13 cellular contexts compared by ENCODE assay signal in genomic region chr1:39633422-39633821, GRCh38. TPM values are rescaled to one million over a fixed set of nuclear protein-coding genes. Genes with fewer than 3 reads are reported as not detected.
A peak's percentile ranks its signal among the peaks of the same experiment; 100 is the strongest.
DNase-seq lines count a peak whose midpoint lies in the region; ATAC-seq and TF ChIP-seq lines count a peak whose summit lies in the region.
"Had no signal": no experiment of that assay in that cellular context is flagged by ENCODE, and none has a peak within 500 bp of the region (broad histone marks: within the 10 kb centered on the region; RNA-seq: fewer than 3 reads in every experiment).

No MANE protein-coding gene starts in this region.

- TF ChIP-seq CTCF in WI38 (IDR thresholded peaks at IDR 0.05; ENCODE audit: low read depth, low read length) (no peak), hepatocyte (IDR thresholded peaks at IDR 0.05; ENCODE audit: poor library complexity) (no peak)

- H3K14ac ChIP-seq in trophoblast cell (ENCODE audit: low read length), result no peak overlapping the region

- peak overlapping the region; percentile 46; the same call in 1 of the 2 replicates for H3K27ac ChIP-seq in BLaER1
- H3K27ac ChIP-seq in hepatocyte, result no peak overlapping the region
- H3K27ac ChIP-seq in trophoblast cell (ENCODE audit: low read depth, low read length), result no peak overlapping the region

- H3K18ac ChIP-seq in trophoblast cell (ENCODE audit: low read length), result no peak overlapping the region

- 81% methylated on average over 3 of the region's 3 CpGs for WGBS in hepatocyte (ENCODE audit: low lambda C conversion rate, missing lambda C conversion rate)
- no CpG with 5 or more reads among the region's 3 CpGs for WGBS in trophoblast cell (ENCODE audit: extremely low coverage, insufficient coverage, insufficient read length)

- H3K9me2 ChIP-seq in hepatocyte (replicated peaks; ENCODE audit: insufficient read depth), result no peaks in the 10 kb centered on the region

- no peak overlapping the region for H2AFZ ChIP-seq in hepatocyte
- no peak overlapping the region for H2AFZ ChIP-seq in trophoblast cell (ENCODE audit: insufficient read depth, low read length, poor library complexity)

- H3K4me3 ChIP-seq in BLaER1 (no peak overlapping the region), WI38 (ENCODE audit: low read depth, low read length) (peak overlapping the region; percentile 39), hepatocyte (no peak overlapping the region), trophoblast cell (ENCODE audit: low read depth, low read length) (no peak overlapping the region), MG63 (no peak overlapping the region)

- no peak for ATAC-seq in GM19035 (IDR thresholded peaks at IDR 0.05; ENCODE audit: unreplicated experiment)
- ATAC-seq: naive thymus-derived CD4-positive, alpha-beta T cell had no signal

- H2AK5ac ChIP-seq in trophoblast cell (ENCODE audit: low read length), result no peak overlapping the region

- no peaks in the 10 kb centered on the region for H4K20me1 ChIP-seq in BLaER1
- H4K20me1 ChIP-seq in hepatocyte (ENCODE audit: insufficient read depth, poor library complexity, severe bottlenecking), result no peaks in the 10 kb centered on the region

- no peak overlapping the region for H2BK5ac ChIP-seq in trophoblast cell (ENCODE audit: low read depth, low read length, poor library complexity)

- H3K4ac ChIP-seq in trophoblast cell (ENCODE audit: low read depth, low read length), result no peak overlapping the region

- H3K4me2 ChIP-seq in BLaER1 (peak overlapping the region; percentile 23), hepatocyte (peak overlapping the region; percentile 73), trophoblast cell (ENCODE audit: low read length) (peak overlapping the region; percentile 24)

- no peak overlapping the region for H4K91ac ChIP-seq in trophoblast cell (ENCODE audit: low read depth, low read length)

- peaks cover 43% of the 10 kb centered on the region for H3K36me3 ChIP-seq in BLaER1
- no peaks in the 10 kb centered on the region for H3K36me3 ChIP-seq in hepatocyte (replicated peaks; ENCODE audit: insufficient read depth, low read depth)
- no peaks in the 10 kb centered on the region for H3K36me3 ChIP-seq in trophoblast cell (ENCODE audit: control insufficient read depth in 1 of 2, insufficient read depth in 2 of 2, low read length in 2 of 2)
- no peaks in the 10 kb centered on the region for H3K36me3 ChIP-seq in MG63

- H3K9me3 ChIP-seq in BLaER1, result no peaks in the 10 kb centered on the region
- H3K9me3 ChIP-seq in hepatocyte (ENCODE audit: low read depth), result no peaks in the 10 kb centered on the region
- peaks cover 9% of the 10 kb centered on the region for H3K9me3 ChIP-seq in trophoblast cell (ENCODE audit: insufficient read depth, low read depth, low read length)
- H3K9me3 ChIP-seq in MG63, result no peaks in the 10 kb centered on the region

- H2BK12ac ChIP-seq in trophoblast cell (ENCODE audit: low read length), result no peak overlapping the region

- H3K23ac ChIP-seq in trophoblast cell (ENCODE audit: low read length), result no peak overlapping the region

- no peak overlapping the region for H2BK120ac ChIP-seq in trophoblast cell (ENCODE audit: insufficient read depth, low read length, poor library complexity)

- H3K9ac ChIP-seq in BLaER1 (no peak overlapping the region), trophoblast cell (ENCODE audit: low read length) (no peak overlapping the region)

- peaks cover 86% of the 10 kb centered on the region for H3K4me1 ChIP-seq in BLaER1
- no peaks in the 10 kb centered on the region for H3K4me1 ChIP-seq in hepatocyte (ENCODE audit: insufficient read depth)
- H3K4me1 ChIP-seq in trophoblast cell (ENCODE audit: control insufficient read depth in 1 of 2, insufficient read depth in 2 of 2, low read length in 2 of 2), result peaks cover 6 to 7% of the 10 kb centered on the region in 2 experiments

- no peaks in the 10 kb centered on the region for H3K79me1 ChIP-seq in trophoblast cell (ENCODE audit: low read length)

- no peak overlapping the region for H4K8ac ChIP-seq in trophoblast cell (ENCODE audit: low read depth, low read length)

- H3K79me2 ChIP-seq in hepatocyte (peaks cover 6% of the 10 kb centered on the region), trophoblast cell (ENCODE audit: control insufficient read depth, insufficient read depth, low read length, poor library complexity) (no peaks in the 10 kb centered on the region)

- no peak for DNase-seq in hepatocyte (ENCODE audit: low spot score)
- no peak for DNase-seq in trophoblast cell
- DNase-seq in MG63, result no peak
- DNase-seq in amygdala (lab: John Stamatoyannopoulos, UW), result no peak
- DNase-seq in stimulated activated CD4-positive, alpha-beta T cell treated with anti-CD3 and anti-CD28 coated beads, Interleukin-4, amount 100 ng/mL, for 4 hours, result no peak
- DNase-seq: activated naive CD8-positive, alpha-beta T cell treated with anti-CD3 and anti-CD28 coated beads for 36 hours; KBM-7; naive thymus-derived CD4-positive, alpha-beta T cell; SIG-M5 had no signal

- H4K12ac ChIP-seq in trophoblast cell (ENCODE audit: low read depth, low read length), result no peak overlapping the region

- H3K27me3 ChIP-seq in BLaER1 (no peaks in the 10 kb centered on the region), hepatocyte (peaks cover 58% of the 10 kb centered on the region), trophoblast cell (ENCODE audit: insufficient read depth, low read length) (peaks cover 31% of the 10 kb centered on the region), MG63 (no peaks in the 10 kb centered on the region)

RNA-seq across cellular contexts. Expression of gene HEYL, which starts 6.0 kb away (rescaled TPM):
- total RNA-seq in hepatocyte, result 9.0 and 10.9 TPM in 2 replicates
- polyA plus RNA-seq in hepatocyte, result 17.9 and 24.8 TPM in 2 replicates
- 0.26 and 0.32 TPM in 2 replicates for polyA plus RNA-seq in trophoblast cell (2013)
- 0.10 and 1.0 TPM in 2 replicates for total RNA-seq in MG63 (2014; rRNA removed; shearing (Covaris generic); ENCODE audit: low replicate concordance)

RNA-seq across cellular contexts. Expression of gene NT5C1A, which starts 38.5 kb away (rescaled TPM):
- total RNA-seq in hepatocyte, result 2.1 and 5.1 TPM in 2 replicates
- polyA plus RNA-seq in hepatocyte, result 1.0 and 1.8 TPM in 2 replicates
- polyA plus RNA-seq in trophoblast cell (2013), result not detected in 2 replicates
- not detected in 2 replicates for total RNA-seq in MG63 (2014; rRNA removed; shearing (Covaris generic); ENCODE audit: low replicate concordance)
- polyA plus RNA-seq: AG04450; naive thymus-derived CD4-positive, alpha-beta T cell had no signal

RNA-seq across cellular contexts. Expression of gene PABPC4, which starts 56.8 kb away (rescaled TPM):
- 100 and 130 TPM in 2 replicates for total RNA-seq in hepatocyte
- 71.5 and 82.3 TPM in 2 replicates for polyA plus RNA-seq in hepatocyte
- 159 and 165 TPM in 2 replicates for polyA plus RNA-seq in trophoblast cell (2013)
- total RNA-seq in MG63 (2014; rRNA removed; shearing (Covaris generic); ENCODE audit: low replicate concordance), result 153 TPM in 2 replicates

RNA-seq across cellular contexts. Expression of gene HPCAL4, which starts 57.8 kb away (rescaled TPM):
- total RNA-seq in hepatocyte, result 14.2 and 15.8 TPM in 2 replicates
- 12.6 and 13.8 TPM in 2 replicates for polyA plus RNA-seq in hepatocyte
- polyA plus RNA-seq in trophoblast cell (2013), result 0.40 and 0.47 TPM in 2 replicates
- not detected in 2 replicates for total RNA-seq in MG63 (2014; rRNA removed; shearing (Covaris generic); ENCODE audit: low replicate concordance)
- polyA plus RNA-seq: AG04450 had no signal

Comparison
In these comparisons a context has a peak if more than half of its experiments do, and no peak if none do; other contexts are left out.
1. H3K4me2 ChIP-seq: peak in every context shown above with its lines; median percentile 73 in hepatocyte; 24 in trophoblast cell; 23 in BLaER1.